ENCODE assay signal across 9 cellular contexts in the genomic region with DNA sequence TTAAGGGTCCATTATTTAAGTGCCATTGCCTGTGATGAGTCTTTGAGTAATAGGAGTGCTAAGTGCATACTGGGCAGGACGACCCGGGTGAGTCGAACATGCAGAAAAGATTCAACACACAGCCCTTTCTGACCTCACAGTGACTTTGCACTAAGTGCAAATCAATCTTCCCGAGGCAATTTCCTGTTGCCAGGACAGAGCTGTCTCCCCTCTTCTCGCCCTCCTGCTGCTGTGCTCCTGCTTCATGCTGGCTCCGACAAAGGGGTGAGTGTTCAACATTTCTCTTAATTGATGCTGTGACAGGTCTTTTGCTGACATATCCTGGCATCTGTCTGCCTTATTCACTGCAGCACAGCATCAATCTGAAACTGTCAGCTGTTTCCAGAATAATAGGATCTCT. TPM values are rescaled to one million over a fixed set of nuclear protein-coding genes. Genes with fewer than 3 reads are reported as not detected.
DNase-seq lines count a peak whose midpoint lies in the region; ATAC-seq and TF ChIP-seq lines count a peak whose summit lies in the region.
"Had no signal": no experiment of that assay in that cellular context is flagged by ENCODE, and none has a peak within 500 bp of the region (broad histone marks: within the 10 kb centered on the region; RNA-seq: fewer than 3 reads in every experiment).

No MANE protein-coding gene starts in this region.

- POLR2A ChIA-PET in CD4-positive, alpha-beta memory T cell (lab: Charles Lee; ENCODE audit: partially characterized antibody) = interaction anchor here (1.4 kb wide), 1 partner anchor 9 kb away, joined by 5 read pairs; no protein-coding TSS in a partner anchor

- TF ChIP-seq CTCF in HFFc6 (IDR thresholded peaks at IDR 0.05) (no peak), epithelial cell of esophagus (IDR thresholded peaks at IDR 0.05; ENCODE audit: insufficient read depth, low read depth, low read length, missing control alignments) (no peak)

- peak overlapping the region; percentile 8 for H3K27ac ChIP-seq in rectal smooth muscle tissue (ENCODE audit: low read depth, low read length)
- no peak overlapping the region for H3K27ac ChIP-seq in CD4-positive, alpha-beta memory T cell (ENCODE audit: low read depth, low read length)

- intact Hi-C loops in CD4-positive, alpha-beta memory T cell (cut with micrococcal nuclease) = no loop called here

- no peaks in the 10 kb centered on the region for H3K27me3 ChIP-seq in rectal smooth muscle tissue (ENCODE audit: control insufficient read depth, insufficient read depth, low read length)
- no peaks in the 10 kb centered on the region for H3K27me3 ChIP-seq in CD4-positive, alpha-beta memory T cell (ENCODE audit: insufficient read depth, low read length)

- H3K27ac Mint-ChIP-seq in HFFc6 = peak overlapping the region; percentile 47
- peak overlapping the region in 1 of 7 donors; percentile 43 for H3K27ac Mint-ChIP-seq in CD4-positive, alpha-beta memory T cell

- no peaks in the 10 kb centered on the region for H3K36me3 ChIP-seq in rectal smooth muscle tissue (ENCODE audit: control insufficient read depth, insufficient read depth, low read length)
- no peaks in the 10 kb centered on the region for H3K36me3 ChIP-seq in CD4-positive, alpha-beta memory T cell (ENCODE audit: insufficient read depth, low read length)

- H3K27me3 Mint-ChIP-seq in HFFc6 (ENCODE audit: insufficient read depth) = peaks cover 1% of the 10 kb centered on the region
- no peaks in the 10 kb centered on the region for H3K27me3 Mint-ChIP-seq in CD4-positive, alpha-beta memory T cell

- no peak overlapping the region for H3K4me3 ChIP-seq in epithelial cell of esophagus (ENCODE audit: low read length)
- no peak overlapping the region for H3K4me3 ChIP-seq in rectal smooth muscle tissue (ENCODE audit: low read length)
- H3K4me3 ChIP-seq in CD4-positive, alpha-beta memory T cell (ENCODE audit: low read length in 2 of 2) = no peak overlapping the region

- H3K9ac ChIP-seq in rectal smooth muscle tissue (ENCODE audit: low read length) = no peak overlapping the region

- H3K4me1 ChIP-seq in rectal smooth muscle tissue (ENCODE audit: control insufficient read depth, insufficient read depth, low read length) = no peaks in the 10 kb centered on the region
- H3K4me1 ChIP-seq in CD4-positive, alpha-beta memory T cell (ENCODE audit: insufficient read depth, low read length) = peaks cover 4% of the 10 kb centered on the region

- no peaks in the 10 kb centered on the region for H3K9me3 ChIP-seq in CD4-positive, alpha-beta memory T cell (ENCODE audit: control insufficient read depth in 1 of 2, low read length in 2 of 2)

- peak; percentile 17 for DNase-seq in HFFc6
- peak; percentile 89 for DNase-seq in NCI-H345 (lab: John Stamatoyannopoulos, UW)
- peak; percentile 26 for DNase-seq in epithelial cell of esophagus (ENCODE audit: low read depth)
- no peak for DNase-seq in CD4-positive, alpha-beta memory T cell
- no peak for DNase-seq in CD1c-positive myeloid dendritic cell (ENCODE audit: extremely low spot score)
- DNase-seq: Karpas-422 had no signal

- no peak overlapping the region for H3K4me3 Mint-ChIP-seq in HFFc6
- H3K4me3 Mint-ChIP-seq in CD4-positive, alpha-beta memory T cell = no peak overlapping the region

- no peaks in the 10 kb centered on the region for H3K9me3 Mint-ChIP-seq in HFFc6
- H3K9me3 Mint-ChIP-seq in CD4-positive, alpha-beta memory T cell = no peaks in the 10 kb centered on the region

- peaks cover 19% of the 10 kb centered on the region for H3K4me1 Mint-ChIP-seq in HFFc6 (ENCODE audit: low read depth)
- H3K4me1 Mint-ChIP-seq in CD4-positive, alpha-beta memory T cell = peaks cover 5 to 12% (median 11%) of the 10 kb centered on the region in 4 donors

- ATAC-seq in GM19351 (IDR thresholded peaks at IDR 0.05; ENCODE audit: unreplicated experiment) (no peak), HG03108 (IDR thresholded peaks at IDR 0.05; ENCODE audit: unreplicated experiment) (no peak)

- CTCF ChIA-PET in CD4-positive, alpha-beta memory T cell (lab: Charles Lee; ENCODE audit: partially characterized antibody) = interaction anchor here (1.2 kb wide), 1 partner anchor 9 kb away, joined by 4 read pairs; no protein-coding TSS in a partner anchor

- H3K36me3 Mint-ChIP-seq in HFFc6 (ENCODE audit: low read depth) = no peaks in the 10 kb centered on the region
- no peaks in the 10 kb centered on the region for H3K36me3 Mint-ChIP-seq in CD4-positive, alpha-beta memory T cell

RNA-seq across cellular contexts. Expression of a gene that starts 42.0 kb away (rescaled TPM):
- under 1 TPM in 1 of 6 experiments, not detected in 5; 0.28 TPM for total RNA-seq in HFFc6 (2021; fragmentation: NEBNext Ultra II Directional; extraction: Animal tissue kit (Norgen Biotek cat#: 25700))
- total RNA-seq in CD4-positive, alpha-beta memory T cell = not detected
- not detected for polyA plus RNA-seq in CD4-positive, alpha-beta memory T cell

Comparison
In these comparisons a context has a peak if more than half of its experiments do, and no peak if none do; other contexts are left out.
1. DNase-seq: peak in HFFc6 (single experiment), NCI-H345 (single experiment) and epithelial cell of esophagus (single experiment); none in CD4-positive, alpha-beta memory T cell (0 of 5) and CD1c-positive myeloid dendritic cell (single experiment).